In the genomic region with DNA sequence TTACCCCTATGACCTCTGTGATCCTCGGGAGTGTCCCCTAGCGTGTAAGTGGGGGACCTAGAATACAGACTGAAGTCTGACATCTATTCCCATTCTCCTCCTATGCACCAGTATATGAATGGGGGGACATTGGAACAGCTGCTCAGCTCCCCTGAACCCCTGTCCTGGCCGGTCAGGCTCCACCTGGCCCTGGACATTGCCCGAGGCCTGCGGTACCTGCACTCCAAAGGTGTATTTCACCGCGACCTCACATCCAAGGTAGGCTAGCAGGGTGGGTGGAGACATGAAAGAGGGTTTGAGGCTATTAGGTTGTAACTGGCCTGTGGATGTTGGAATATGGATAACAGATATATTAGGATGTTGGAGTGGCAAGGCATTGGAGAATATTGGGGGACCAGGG, we compare ENCODE assay signal across 10 cellular contexts. TPM values are rescaled to one million over a fixed set of nuclear protein-coding genes. Genes with fewer than 3 reads are reported as not detected.
A peak's percentile ranks its signal among the peaks of the same experiment; 100 is the strongest.
DNase-seq lines count a peak whose midpoint lies in the region; ATAC-seq and TF ChIP-seq lines count a peak whose summit lies in the region.
"Had no signal": no experiment of that assay in that cellular context is flagged by ENCODE, and none has a peak within 500 bp of the region (broad histone marks: within the 10 kb centered on the region; RNA-seq: fewer than 3 reads in every experiment).

No MANE protein-coding gene starts in this region.

- H3K36me3 Mint-ChIP-seq in MCF 10A (ENCODE audit: insufficient read depth, unreplicated experiment) (peaks cover 33% of the 10 kb centered on the region), memory B cell (peaks cover 15% of the 10 kb centered on the region)
- peaks cover 31% of the 10 kb centered on the region for H3K36me3 Mint-ChIP-seq in activated CD8-positive, alpha-beta T cell treated with anti-CD3 and anti-CD28 coated beads, Interleukin-2, amount 10 ng/mL, durations not matched to agents 7 days and 5 days (ENCODE audit: low read depth)

- H3K36me3 ChIP-seq in breast epithelium (peaks cover 9% of the 10 kb centered on the region), thoracic aorta (peaks cover 24% of the 10 kb centered on the region)

- DNase-seq in MCF 10A (ENCODE audit: unreplicated experiment), result no peak
- no peak for DNase-seq in breast epithelium (ENCODE audit: low spot score in 2 of 2)
- no peak for DNase-seq in activated CD8-positive, alpha-beta T cell treated with anti-CD3 and anti-CD28 coated beads, Interleukin-2, amount 10 ng/mL, durations not matched to agents 7 days and 5 days
- no peak for DNase-seq in memory B cell (ENCODE audit: low spot score in 2 of 2)
- DNase-seq in thoracic aorta (ENCODE audit: low spot score), result no peak
- DNase-seq in head of caudate nucleus, result no peak
- no peak for DNase-seq in hepatic stellate cell (ENCODE audit: low spot score)
- DNase-seq: NCI-H1930 had no signal

- peak overlapping the region in 1 of 3 donors; percentile 83 for H3K4me3 ChIP-seq in breast epithelium
- peak overlapping the region; percentile 90 for H3K4me3 ChIP-seq in thoracic aorta

- intact Hi-C loops in MCF 10A (cut with micrococcal nuclease), result loop anchor here (10.0 kb wide), 1 partner anchor 492 kb away; the partner anchor contains the start of gene ATOSB
- intact Hi-C loops in breast epithelium (cut with DNase I; ENCODE audit: low total_unique reads), result loop anchor here (5.0 kb wide), 1 partner anchor 46 kb away; the partner anchor contains the start of gene SIT1
- intact Hi-C loops in head of caudate nucleus (cut with DNase I), result loop anchor here (10.0 kb wide), 1 partner anchor 52 kb away; no protein-coding TSS in a partner anchor

- TF ChIP-seq CTCF in MCF 10A (IDR thresholded peaks at IDR 0.05; ENCODE audit: unreplicated experiment) (no peak), breast epithelium (IDR thresholded peaks at IDR 0.05) (no peak), thoracic aorta (IDR thresholded peaks at IDR 0.05) (no peak)

- H3K4me3 Mint-ChIP-seq in MCF 10A (ENCODE audit: unreplicated experiment) (peak overlapping the region; percentile 73), memory B cell (no peak overlapping the region)
- H3K4me3 Mint-ChIP-seq in activated CD8-positive, alpha-beta T cell treated with anti-CD3 and anti-CD28 coated beads, Interleukin-2, amount 10 ng/mL, durations not matched to agents 7 days and 5 days, result peak overlapping the region; percentile 42

- H3K4me1 ChIP-seq in breast epithelium (peaks cover 5 to 10% of the 10 kb centered on the region in 2 donors), thoracic aorta (ENCODE audit: control insufficient read depth in 1 of 2, low read depth in 2 of 2) (peaks cover 19 to 25% of the 10 kb centered on the region in 2 donors)

- H3K27ac ChIP-seq in breast epithelium (no peak overlapping the region), thoracic aorta (no peak overlapping the region)

- no peak for ATAC-seq in activated CD8-positive, alpha-beta T cell treated with anti-CD3 and anti-CD28 coated beads, Interleukin-2, amount 10 ng/mL, durations not matched to agents 7 days and 5 days
- ATAC-seq in memory B cell (ENCODE audit: low read depth) (no peak), thoracic aorta (ENCODE audit: insufficient number of reproducible peaks, low FRiP score, low read depth) (no peak), HG03460 (IDR thresholded peaks at IDR 0.05; ENCODE audit: unreplicated experiment) (no peak)

- H3K27me3 Mint-ChIP-seq in MCF 10A (ENCODE audit: insufficient read depth, unreplicated experiment) (no peaks in the 10 kb centered on the region), memory B cell (no peaks in the 10 kb centered on the region)
- no peaks in the 10 kb centered on the region for H3K27me3 Mint-ChIP-seq in activated CD8-positive, alpha-beta T cell treated with anti-CD3 and anti-CD28 coated beads, Interleukin-2, amount 10 ng/mL, durations not matched to agents 7 days and 5 days (ENCODE audit: low read depth)

- H3K27me3 ChIP-seq in breast epithelium (no peaks in the 10 kb centered on the region), thoracic aorta (replicated peaks; ENCODE audit: insufficient read depth) (no peaks in the 10 kb centered on the region)

- H3K4me1 Mint-ChIP-seq in MCF 10A (ENCODE audit: insufficient read depth, unreplicated experiment) (peaks cover 28% of the 10 kb centered on the region), memory B cell (peaks cover 30% of the 10 kb centered on the region)
- peaks cover 44% of the 10 kb centered on the region for H3K4me1 Mint-ChIP-seq in activated CD8-positive, alpha-beta T cell treated with anti-CD3 and anti-CD28 coated beads, Interleukin-2, amount 10 ng/mL, durations not matched to agents 7 days and 5 days (ENCODE audit: low read depth)

- POLR2A ChIA-PET in MCF 10A (lab: Yijun Ruan, JAX), result interaction anchor here (1.2 kb wide), 1 partner anchor 493 kb away, joined by 7 read pairs; no protein-coding TSS in a partner anchor
- POLR2A ChIA-PET in activated CD8-positive, alpha-beta T cell treated with anti-CD3 and anti-CD28 coated beads, Interleukin-2, amount 10 ng/mL, durations not matched to agents 7 days and 5 days (lab: Charles Lee), result no interaction called here

- H3K9me3 ChIP-seq in breast epithelium (no peaks in the 10 kb centered on the region), thoracic aorta (no peaks in the 10 kb centered on the region)

- no TSS peak for BruUV-seq in MCF 10A (replicated peaks; lab: Mats Ljungman, UMichigan)

- H3K9me3 Mint-ChIP-seq in MCF 10A (ENCODE audit: unreplicated experiment), result no peaks in the 10 kb centered on the region
- no peaks in the 10 kb centered on the region for H3K9me3 Mint-ChIP-seq in activated CD8-positive, alpha-beta T cell treated with anti-CD3 and anti-CD28 coated beads, Interleukin-2, amount 10 ng/mL, durations not matched to agents 7 days and 5 days (ENCODE audit: insufficient read depth)
- no peaks in the 10 kb centered on the region for H3K9me3 Mint-ChIP-seq in memory B cell

- no peak overlapping the region for H3K27ac Mint-ChIP-seq in MCF 10A (ENCODE audit: low read depth, unreplicated experiment)
- H3K27ac Mint-ChIP-seq in activated CD8-positive, alpha-beta T cell treated with anti-CD3 and anti-CD28 coated beads, Interleukin-2, amount 10 ng/mL, durations not matched to agents 7 days and 5 days, result no peak overlapping the region
- peak overlapping the region; percentile 25 for H3K27ac Mint-ChIP-seq in memory B cell

- no peak for TF ChIP-seq POLR2A in breast epithelium (IDR thresholded peaks at IDR 0.05)

- CTCF ChIA-PET in MCF 10A (lab: Yijun Ruan, JAX), result no interaction called here
- CTCF ChIA-PET in activated CD8-positive, alpha-beta T cell treated with anti-CD3 and anti-CD28 coated beads, Interleukin-2, amount 10 ng/mL, durations not matched to agents 7 days and 5 days (lab: Charles Lee), result interaction anchor here (1.2 to 3.5 kb wide), 5 partner anchors 9 to 121 kb away, joined by 9 to 38 read pairs (median 23); partner anchors contain the start of genes ARHGEF39, CCDC107 and RMRP

RNA-seq across cellular contexts. Expression of gene TESK1, which starts 1.7 kb away (rescaled TPM):
- total RNA-seq in MCF 10A (2022) (32.1 and 41.9 TPM in 2 replicates), breast epithelium (10 to 100 TPM; 26.5 to 50.4 (median 33.8) TPM), thoracic aorta (10 to 100 TPM; 64.5 to 69.9 TPM)
- 10 to 100 TPM; 41.6 to 47.1 TPM for total RNA-seq in activated CD8-positive, alpha-beta T cell treated with anti-CD3 and anti-CD28 coated beads, Interleukin-2, amount 10 ng/mL, durations not matched to agents 7 days and 5 days

RNA-seq across cellular contexts. Expression of gene CD72, which starts 11.5 kb away (rescaled TPM):
- total RNA-seq in MCF 10A (2022), result 1.6 and 1.8 TPM in 2 replicates
- 1 to 10 TPM; 3.6 to 6.4 (median 5.1) TPM for total RNA-seq in breast epithelium
- 10 to 100 TPM; 11.6 to 15.0 TPM for total RNA-seq in activated CD8-positive, alpha-beta T cell treated with anti-CD3 and anti-CD28 coated beads, Interleukin-2, amount 10 ng/mL, durations not matched to agents 7 days and 5 days
- total RNA-seq in thoracic aorta, result 1 to 10 TPM; 2.2 to 9.9 TPM

RNA-seq across cellular contexts. Expression of gene SIT1, which starts 44.0 kb away (rescaled TPM):
- total RNA-seq in MCF 10A (2022), result not detected in 2 replicates
- total RNA-seq in breast epithelium, result 1 to 10 TPM; 1.2 to 3.2 (median 1.3) TPM
- 100 to 1,000 TPM; 213 to 220 TPM for total RNA-seq in activated CD8-positive, alpha-beta T cell treated with anti-CD3 and anti-CD28 coated beads, Interleukin-2, amount 10 ng/mL, durations not matched to agents 7 days and 5 days
- under 1 TPM in 1 of 2 donors, not detected in 1; 0.68 TPM for total RNA-seq in thoracic aorta
- total RNA-seq: RPMI7951 had no signal

RNA-seq across cellular contexts. Expression of gene RMRP, which starts 51.1 kb away (rescaled TPM):
- 13,245 and 17,503 TPM in 2 replicates for total RNA-seq in MCF 10A (2022)
- 1,000 to 10,000 TPM; 1,664 to 2,064 (median 2,058) TPM for total RNA-seq in breast epithelium
- over 10,000 TPM in 1 of 2 experiments, 1,000 to 10,000 TPM in 1; 7,126 to 12,592 TPM for total RNA-seq in activated CD8-positive, alpha-beta T cell treated with anti-CD3 and anti-CD28 coated beads, Interleukin-2, amount 10 ng/mL, durations not matched to agents 7 days and 5 days
- total RNA-seq in thoracic aorta, result 1,000 to 10,000 TPM; 1,550 to 5,543 TPM

RNA-seq across cellular contexts. Expression of gene CCDC107, which starts 51.4 kb away (rescaled TPM):
- 10.6 and 12.5 TPM in 2 replicates for total RNA-seq in MCF 10A (2022)
- 100 to 1,000 TPM in 1 of 3 donors, 10 to 100 TPM in 2; 18.3 to 102 (median 35.4) TPM for total RNA-seq in breast epithelium
- 10 to 100 TPM; 34.8 to 36.8 TPM for total RNA-seq in activated CD8-positive, alpha-beta T cell treated with anti-CD3 and anti-CD28 coated beads, Interleukin-2, amount 10 ng/mL, durations not matched to agents 7 days and 5 days
- 10 to 100 TPM; 75.2 to 92.2 TPM for total RNA-seq in thoracic aorta

Comparison
In these comparisons a context has a peak if more than half of its experiments do, and no peak if none do; other contexts are left out.
1. RNA of gene SIT1, which starts 44.0 kb away (total RNA-seq): 213 to 220 TPM in activated CD8-positive, alpha-beta T cell treated with anti-CD3 and anti-CD28 coated beads, Interleukin-2, amount 10 ng/mL, durations not matched to agents 7 days and 5 days; 1.2 to 3.2 TPM in breast epithelium, 0.68 TPM in thoracic aorta and not detected in MCF 10A; every median in the first group is over 10 times any median in the second.